In genomic region chr6:78436335-78436734, GRCh38 we compare ENCODE assay signal across 9 cellular contexts.
DNase-seq lines count a peak whose midpoint lies in the region; ATAC-seq and TF ChIP-seq lines count a peak whose summit lies in the region.
"Had no signal": no experiment of that assay in that cellular context is flagged by ENCODE, and none has a peak within 500 bp of the region (broad histone marks: within the 10 kb centered on the region; RNA-seq: fewer than 3 reads in every experiment).

No MANE protein-coding gene starts in this region.

- H3K27ac Mint-ChIP-seq in T-helper 2 cell treated with Interferon-gamma antibody and Interleukin-4, amounts not matched to agents 5 μg/mL and 100 μg/mL, for 36 hours: no peak overlapping the region
- H3K27ac Mint-ChIP-seq in stimulated activated naive CD8-positive, alpha-beta T cell treated with anti-CD3 and anti-CD28 coated beads, Interleukin-15, amount 100 ng/mL, for 72 hours: no peak overlapping the region

- H3K4me1 Mint-ChIP-seq in T-helper 2 cell treated with Interferon-gamma antibody and Interleukin-4, amounts not matched to agents 5 μg/mL and 100 μg/mL, for 36 hours (ENCODE audit: low read depth): no peaks in the 10 kb centered on the region
- H3K4me1 Mint-ChIP-seq in stimulated activated naive CD8-positive, alpha-beta T cell treated with anti-CD3 and anti-CD28 coated beads, Interleukin-15, amount 100 ng/mL, for 72 hours: no peaks in the 10 kb centered on the region

- H3K9me3 Mint-ChIP-seq in T-helper 2 cell treated with Interferon-gamma antibody and Interleukin-4, amounts not matched to agents 5 μg/mL and 100 μg/mL, for 36 hours: no peaks in the 10 kb centered on the region
- H3K9me3 Mint-ChIP-seq in stimulated activated naive CD8-positive, alpha-beta T cell treated with anti-CD3 and anti-CD28 coated beads, Interleukin-15, amount 100 ng/mL, for 72 hours: no peaks in the 10 kb centered on the region

- H3K27me3 Mint-ChIP-seq in T-helper 2 cell treated with Interferon-gamma antibody and Interleukin-4, amounts not matched to agents 5 μg/mL and 100 μg/mL, for 36 hours (ENCODE audit: low read depth): no peaks in the 10 kb centered on the region
- H3K27me3 Mint-ChIP-seq in stimulated activated naive CD8-positive, alpha-beta T cell treated with anti-CD3 and anti-CD28 coated beads, Interleukin-15, amount 100 ng/mL, for 72 hours: no peaks in the 10 kb centered on the region

- DNase-seq in DMS53 treated with DMSO at 0.1 percent for 48 hours (lab: John Stamatoyannopoulos, UW; ENCODE audit: unreplicated experiment): peak; percentile 6
- DNase-seq in kidney tubule cell (ENCODE audit: low spot score): peak; percentile 10
- DNase-seq in SHP77 treated with DMSO at 0.1 percent for 48 hours (lab: John Stamatoyannopoulos, UW): no peak
- DNase-seq in T-helper 2 cell treated with Interferon-gamma antibody and Interleukin-4, amounts not matched to agents 5 μg/mL and 100 μg/mL, for 36 hours (ENCODE audit: low spot score): no peak
- DNase-seq in stimulated activated naive CD8-positive, alpha-beta T cell treated with anti-CD3 and anti-CD28 coated beads, Interleukin-15, amount 100 ng/mL, for 72 hours: no peak
- DNase-seq in T-helper 9 cell: no peak
- DNase-seq: sigmoid colon had no signal

- no peak overlapping the region for H3K4me3 Mint-ChIP-seq in T-helper 2 cell treated with Interferon-gamma antibody and Interleukin-4, amounts not matched to agents 5 μg/mL and 100 μg/mL, for 36 hours
- no peak overlapping the region for H3K4me3 Mint-ChIP-seq in stimulated activated naive CD8-positive, alpha-beta T cell treated with anti-CD3 and anti-CD28 coated beads, Interleukin-15, amount 100 ng/mL, for 72 hours

- TF ChIP-seq CTCF in VCaP (conservative IDR thresholded peaks at IDR 0.05): peak; percentile 46

- no peaks in the 10 kb centered on the region for H3K36me3 Mint-ChIP-seq in T-helper 2 cell treated with Interferon-gamma antibody and Interleukin-4, amounts not matched to agents 5 μg/mL and 100 μg/mL, for 36 hours (ENCODE audit: low read depth)

- no peak overlapping the region for H3K27ac ChIP-seq in VCaP
- H3K27ac ChIP-seq: sigmoid colon had no signal

- ATAC-seq in HG03457 (IDR thresholded peaks at IDR 0.05; ENCODE audit: unreplicated experiment): peak; percentile 57
- no peak for ATAC-seq in stimulated activated naive CD8-positive, alpha-beta T cell treated with anti-CD3 and anti-CD28 coated beads, Interleukin-15, amount 100 ng/mL, for 72 hours

Comparison
In these comparisons a context has a peak if more than half of its experiments do, and no peak if none do; other contexts are left out.
1. DNase-seq: peak in DMS53 treated with DMSO at 0.1 percent for 48 hours (single experiment) and kidney tubule cell (single experiment); none in SHP77 treated with DMSO at 0.1 percent for 48 hours (single experiment), T-helper 2 cell treated with Interferon-gamma antibody and Interleukin-4, amounts not matched to agents 5 μg/mL and 100 μg/mL, for 36 hours (single experiment), stimulated activated naive CD8-positive, alpha-beta T cell treated with anti-CD3 and anti-CD28 coated beads, Interleukin-15, amount 100 ng/mL, for 72 hours (0 of 2) and T-helper 9 cell (single experiment).